Comparison of ENCODE assay signal across 2 cellular contexts in the genomic region with DNA sequence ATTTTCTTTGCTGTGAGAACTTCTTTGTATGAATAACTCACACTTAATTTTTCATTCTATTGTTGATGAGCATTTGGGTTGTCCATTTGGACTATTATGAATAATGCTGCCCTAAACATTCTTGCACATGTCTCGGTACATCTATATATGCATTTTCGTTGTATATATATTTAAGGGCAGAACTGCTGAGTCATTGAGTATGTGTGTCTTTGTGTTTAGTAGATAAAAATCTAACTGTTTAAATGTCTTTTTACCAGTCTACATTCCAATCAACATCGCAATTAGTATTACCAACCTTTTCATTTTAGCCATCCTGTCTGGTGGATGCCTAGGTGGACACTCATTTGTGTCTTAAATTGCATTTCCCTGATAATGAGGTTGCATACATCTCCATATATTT.
A peak's percentile ranks its signal among the peaks of the same experiment; 100 is the strongest.
TF ChIP-seq lines count a peak whose summit lies in the region.

No MANE protein-coding gene starts in this region.

TF ChIP-seq in HepG2, 621 proteins besides CTCF, POLR2A, EP300 and RAD21 (continued from another document):
- TF ChIP-seq, protein P1, sequence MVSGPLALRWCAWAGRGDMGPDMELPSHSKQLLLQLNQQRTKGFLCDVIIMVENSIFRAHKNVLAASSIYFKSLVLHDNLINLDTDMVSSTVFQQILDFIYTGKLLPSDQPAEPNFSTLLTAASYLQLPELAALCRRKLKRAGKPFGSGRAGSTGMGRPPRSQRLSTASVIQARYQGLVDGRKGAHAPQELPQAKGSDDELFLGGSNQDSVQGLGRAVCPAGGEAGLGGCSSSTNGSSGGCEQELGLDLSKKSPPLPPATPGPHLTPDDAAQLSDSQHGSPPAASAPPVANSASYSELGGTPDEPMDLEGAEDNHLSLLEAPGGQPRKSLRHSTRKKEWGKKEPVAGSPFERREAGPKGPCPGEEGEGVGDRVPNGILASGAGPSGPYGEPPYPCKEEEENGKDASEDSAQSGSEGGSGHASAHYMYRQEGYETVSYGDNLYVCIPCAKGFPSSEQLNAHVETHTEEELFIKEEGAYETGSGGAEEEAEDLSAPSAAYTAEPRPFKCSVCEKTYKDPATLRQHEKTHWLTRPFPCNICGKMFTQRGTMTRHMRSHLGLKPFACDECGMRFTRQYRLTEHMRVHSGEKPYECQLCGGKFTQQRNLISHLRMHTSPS (CRISPR knock-in tag; IDR thresholded peaks at IDR 0.05; ENCODE audit: low read depth) = no peak
- TF ChIP-seq NONO (IDR thresholded peaks at IDR 0.05) = no peak
- no peak for TF ChIP-seq NONO (CRISPR knock-in tag; conservative IDR thresholded peaks at IDR 0.05)
- TF ChIP-seq, protein P2, sequence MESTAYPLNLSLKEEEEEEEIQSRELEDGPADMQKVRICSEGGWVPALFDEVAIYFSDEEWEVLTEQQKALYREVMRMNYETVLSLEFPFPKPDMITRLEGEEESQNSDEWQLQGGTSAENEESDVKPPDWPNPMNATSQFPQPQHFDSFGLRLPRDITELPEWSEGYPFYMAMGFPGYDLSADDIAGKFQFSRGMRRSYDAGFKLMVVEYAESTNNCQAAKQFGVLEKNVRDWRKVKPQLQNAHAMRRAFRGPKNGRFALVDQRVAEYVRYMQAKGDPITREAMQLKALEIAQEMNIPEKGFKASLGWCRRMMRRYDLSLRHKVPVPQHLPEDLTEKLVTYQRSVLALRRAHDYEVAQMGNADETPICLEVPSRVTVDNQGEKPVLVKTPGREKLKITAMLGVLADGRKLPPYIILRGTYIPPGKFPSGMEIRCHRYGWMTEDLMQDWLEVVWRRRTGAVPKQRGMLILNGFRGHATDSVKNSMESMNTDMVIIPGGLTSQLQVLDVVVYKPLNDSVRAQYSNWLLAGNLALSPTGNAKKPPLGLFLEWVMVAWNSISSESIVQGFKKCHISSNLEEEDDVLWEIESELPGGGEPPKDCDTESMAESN (CRISPR knock-in tag; conservative IDR thresholded peaks at IDR 0.05) = no peak
- no peak for TF ChIP-seq MATR3 (CRISPR knock-in tag; IDR thresholded peaks at IDR 0.05)
- no peak for TF ChIP-seq ZNF773 (CRISPR knock-in tag; IDR thresholded peaks at IDR 0.05; ENCODE audit: borderline replicate concordance)
- TF ChIP-seq ZSCAN22 (CRISPR knock-in tag; IDR thresholded peaks at IDR 0.05) = no peak
- TF ChIP-seq, protein P3, sequence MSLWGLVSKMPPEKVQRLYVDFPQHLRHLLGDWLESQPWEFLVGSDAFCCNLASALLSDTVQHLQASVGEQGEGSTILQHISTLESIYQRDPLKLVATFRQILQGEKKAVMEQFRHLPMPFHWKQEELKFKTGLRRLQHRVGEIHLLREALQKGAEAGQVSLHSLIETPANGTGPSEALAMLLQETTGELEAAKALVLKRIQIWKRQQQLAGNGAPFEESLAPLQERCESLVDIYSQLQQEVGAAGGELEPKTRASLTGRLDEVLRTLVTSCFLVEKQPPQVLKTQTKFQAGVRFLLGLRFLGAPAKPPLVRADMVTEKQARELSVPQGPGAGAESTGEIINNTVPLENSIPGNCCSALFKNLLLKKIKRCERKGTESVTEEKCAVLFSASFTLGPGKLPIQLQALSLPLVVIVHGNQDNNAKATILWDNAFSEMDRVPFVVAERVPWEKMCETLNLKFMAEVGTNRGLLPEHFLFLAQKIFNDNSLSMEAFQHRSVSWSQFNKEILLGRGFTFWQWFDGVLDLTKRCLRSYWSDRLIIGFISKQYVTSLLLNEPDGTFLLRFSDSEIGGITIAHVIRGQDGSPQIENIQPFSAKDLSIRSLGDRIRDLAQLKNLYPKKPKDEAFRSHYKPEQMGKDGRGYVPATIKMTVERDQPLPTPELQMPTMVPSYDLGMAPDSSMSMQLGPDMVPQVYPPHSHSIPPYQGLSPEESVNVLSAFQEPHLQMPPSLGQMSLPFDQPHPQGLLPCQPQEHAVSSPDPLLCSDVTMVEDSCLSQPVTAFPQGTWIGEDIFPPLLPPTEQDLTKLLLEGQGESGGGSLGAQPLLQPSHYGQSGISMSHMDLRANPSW (CRISPR knock-in tag; IDR thresholded peaks at IDR 0.05; ENCODE audit: borderline replicate concordance) = no peak
- TF ChIP-seq TAF1 (CRISPR knock-in tag; IDR thresholded peaks at IDR 0.05) = no peak
- TF ChIP-seq MAFF (IDR thresholded peaks at IDR 0.05; ENCODE audit: low read depth, low read length) = peak; percentile 76

TF ChIP-seq in K562, 482 proteins besides CTCF, POLR2A, EP300 and RAD21 (continued from another document and continues in another):
- TF ChIP-seq ZNF764 (CRISPR knock-in tag; IDR thresholded peaks at IDR 0.05; ENCODE audit: low read depth) (no peak), ZNF707 (CRISPR knock-in tag; conservative IDR thresholded peaks at IDR 0.05) (no peak), CREB1 (IDR thresholded peaks at IDR 0.05) (no peak), CREB1 (CRISPR knock-in tag; IDR thresholded peaks at IDR 0.05) (no peak), FOXJ2 (tag; IDR thresholded peaks at IDR 0.05) (no peak), BDP1 (IDR thresholded peaks at IDR 0.05; ENCODE audit: insufficient read depth, insufficient read length) (no peak), ZNF232 (CRISPR knock-in tag; IDR thresholded peaks at IDR 0.05) (no peak), TGIF2 (CRISPR knock-in tag; IDR thresholded peaks at IDR 0.05) (no peak), ZFX (CRISPR knock-in tag; IDR thresholded peaks at IDR 0.05) (no peak), MAFG (tag; conservative IDR thresholded peaks at IDR 0.05) (peak; percentile 90), KLF6 (CRISPR knock-in tag; IDR thresholded peaks at IDR 0.05; ENCODE audit: borderline replicate concordance) (no peak), ATF7 (IDR thresholded peaks at IDR 0.05) (no peak), TFAM (CRISPR knock-in tag; conservative IDR thresholded peaks at IDR 0.05) (no peak), EGR1 (conservative IDR thresholded peaks at IDR 0.05) (no peak), ZNF583 (CRISPR knock-in tag; IDR thresholded peaks at IDR 0.05) (no peak), NFE2L1 (tag; IDR thresholded peaks at IDR 0.05; ENCODE audit: borderline replicate concordance, low read depth) (peak; percentile 72; the same call in 1 of the 2 replicates), ZNF445 (CRISPR knock-in tag; IDR thresholded peaks at IDR 0.05; ENCODE audit: low read depth) (no peak), ZNF316 (IDR thresholded peaks at IDR 0.05) (peak; percentile 80), ZNF584 (CRISPR knock-in tag; IDR thresholded peaks at IDR 0.05; ENCODE audit: low read depth) (no peak), C11orf30 (IDR thresholded peaks at IDR 0.05; ENCODE audit: low read depth) (peak; percentile 63), ZNF41 (CRISPR knock-in tag; conservative IDR thresholded peaks at IDR 0.05) (no peak), LARP7 (IDR thresholded peaks at IDR 0.05) (no peak), YY1 (IDR thresholded peaks at IDR 0.05; ENCODE audit: borderline replicate concordance in 1 of 3, control insufficient read depth in 1 of 3, extremely low read depth in 1 of 3, insufficient read depth in 3 of 3, insufficient read length in 1 of 3, insufficient replicate concordance in 2 of 3, low read depth in 1 of 3, low read length in 2 of 3) (no peak), MAFK (IDR thresholded peaks at IDR 0.05; ENCODE audit: low read length) (peak; percentile 67; the same call in 1 of the 2 replicates), KLF13 (tag; IDR thresholded peaks at IDR 0.05; ENCODE audit: borderline replicate concordance, low read depth) (no peak), ZNF77 (CRISPR knock-in tag; IDR thresholded peaks at IDR 0.05) (no peak), MTA1 (IDR thresholded peaks at IDR 0.05; ENCODE audit: borderline replicate concordance) (no peak), YBX1 (IDR thresholded peaks at IDR 0.05) (no peak), PML (IDR thresholded peaks at IDR 0.05; ENCODE audit: low read length) (no peak), KDM2B (CRISPR knock-in tag; IDR thresholded peaks at IDR 0.05) (no peak), NFE2 (IDR thresholded peaks at IDR 0.05; ENCODE audit: low read depth) (peak; percentile 58), ETV5 (CRISPR knock-in tag; IDR thresholded peaks at IDR 0.05; ENCODE audit: low read depth) (no peak)
- TF ChIP-seq, protein P4, sequence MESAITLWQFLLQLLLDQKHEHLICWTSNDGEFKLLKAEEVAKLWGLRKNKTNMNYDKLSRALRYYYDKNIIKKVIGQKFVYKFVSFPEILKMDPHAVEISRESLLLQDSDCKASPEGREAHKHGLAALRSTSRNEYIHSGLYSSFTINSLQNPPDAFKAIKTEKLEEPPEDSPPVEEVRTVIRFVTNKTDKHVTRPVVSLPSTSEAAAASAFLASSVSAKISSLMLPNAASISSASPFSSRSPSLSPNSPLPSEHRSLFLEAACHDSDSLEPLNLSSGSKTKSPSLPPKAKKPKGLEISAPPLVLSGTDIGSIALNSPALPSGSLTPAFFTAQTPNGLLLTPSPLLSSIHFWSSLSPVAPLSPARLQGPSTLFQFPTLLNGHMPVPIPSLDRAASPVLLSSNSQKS (CRISPR knock-in tag; IDR thresholded peaks at IDR 0.05) = no peak
- TF ChIP-seq, protein P5, sequence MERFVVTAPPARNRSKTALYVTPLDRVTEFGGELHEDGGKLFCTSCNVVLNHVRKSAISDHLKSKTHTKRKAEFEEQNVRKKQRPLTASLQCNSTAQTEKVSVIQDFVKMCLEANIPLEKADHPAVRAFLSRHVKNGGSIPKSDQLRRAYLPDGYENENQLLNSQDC (CRISPR knock-in tag; IDR thresholded peaks at IDR 0.05) = no peak
- TF ChIP-seq, protein P6, sequence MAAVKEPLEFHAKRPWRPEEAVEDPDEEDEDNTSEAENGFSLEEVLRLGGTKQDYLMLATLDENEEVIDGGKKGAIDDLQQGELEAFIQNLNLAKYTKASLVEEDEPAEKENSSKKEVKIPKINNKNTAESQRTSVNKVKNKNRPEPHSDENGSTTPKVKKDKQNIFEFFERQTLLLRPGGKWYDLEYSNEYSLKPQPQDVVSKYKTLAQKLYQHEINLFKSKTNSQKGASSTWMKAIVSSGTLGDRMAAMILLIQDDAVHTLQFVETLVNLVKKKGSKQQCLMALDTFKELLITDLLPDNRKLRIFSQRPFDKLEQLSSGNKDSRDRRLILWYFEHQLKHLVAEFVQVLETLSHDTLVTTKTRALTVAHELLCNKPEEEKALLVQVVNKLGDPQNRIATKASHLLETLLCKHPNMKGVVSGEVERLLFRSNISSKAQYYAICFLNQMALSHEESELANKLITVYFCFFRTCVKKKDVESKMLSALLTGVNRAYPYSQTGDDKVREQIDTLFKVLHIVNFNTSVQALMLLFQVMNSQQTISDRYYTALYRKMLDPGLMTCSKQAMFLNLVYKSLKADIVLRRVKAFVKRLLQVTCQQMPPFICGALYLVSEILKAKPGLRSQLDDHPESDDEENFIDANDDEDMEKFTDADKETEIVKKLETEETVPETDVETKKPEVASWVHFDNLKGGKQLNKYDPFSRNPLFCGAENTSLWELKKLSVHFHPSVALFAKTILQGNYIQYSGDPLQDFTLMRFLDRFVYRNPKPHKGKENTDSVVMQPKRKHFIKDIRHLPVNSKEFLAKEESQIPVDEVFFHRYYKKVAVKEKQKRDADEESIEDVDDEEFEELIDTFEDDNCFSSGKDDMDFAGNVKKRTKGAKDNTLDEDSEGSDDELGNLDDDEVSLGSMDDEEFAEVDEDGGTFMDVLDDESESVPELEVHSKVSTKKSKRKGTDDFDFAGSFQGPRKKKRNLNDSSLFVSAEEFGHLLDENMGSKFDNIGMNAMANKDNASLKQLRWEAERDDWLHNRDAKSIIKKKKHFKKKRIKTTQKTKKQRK (IDR thresholded peaks at IDR 0.05; ENCODE audit: borderline replicate concordance, low read depth, low read length) = no peak
- TF ChIP-seq, protein P7, sequence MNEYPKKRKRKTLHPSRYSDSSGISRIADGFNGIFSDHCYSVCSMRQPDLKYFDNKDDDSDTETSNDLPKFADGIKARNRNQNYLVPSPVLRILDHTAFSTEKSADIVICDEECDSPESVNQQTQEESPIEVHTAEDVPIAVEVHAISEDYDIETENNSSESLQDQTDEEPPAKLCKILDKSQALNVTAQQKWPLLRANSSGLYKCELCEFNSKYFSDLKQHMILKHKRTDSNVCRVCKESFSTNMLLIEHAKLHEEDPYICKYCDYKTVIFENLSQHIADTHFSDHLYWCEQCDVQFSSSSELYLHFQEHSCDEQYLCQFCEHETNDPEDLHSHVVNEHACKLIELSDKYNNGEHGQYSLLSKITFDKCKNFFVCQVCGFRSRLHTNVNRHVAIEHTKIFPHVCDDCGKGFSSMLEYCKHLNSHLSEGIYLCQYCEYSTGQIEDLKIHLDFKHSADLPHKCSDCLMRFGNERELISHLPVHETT (CRISPR knock-in tag; conservative IDR thresholded peaks at IDR 0.05 in 1 of 2, IDR thresholded peaks at IDR 0.05 in 1 of 2) = no peak
- TF ChIP-seq, protein P8, sequence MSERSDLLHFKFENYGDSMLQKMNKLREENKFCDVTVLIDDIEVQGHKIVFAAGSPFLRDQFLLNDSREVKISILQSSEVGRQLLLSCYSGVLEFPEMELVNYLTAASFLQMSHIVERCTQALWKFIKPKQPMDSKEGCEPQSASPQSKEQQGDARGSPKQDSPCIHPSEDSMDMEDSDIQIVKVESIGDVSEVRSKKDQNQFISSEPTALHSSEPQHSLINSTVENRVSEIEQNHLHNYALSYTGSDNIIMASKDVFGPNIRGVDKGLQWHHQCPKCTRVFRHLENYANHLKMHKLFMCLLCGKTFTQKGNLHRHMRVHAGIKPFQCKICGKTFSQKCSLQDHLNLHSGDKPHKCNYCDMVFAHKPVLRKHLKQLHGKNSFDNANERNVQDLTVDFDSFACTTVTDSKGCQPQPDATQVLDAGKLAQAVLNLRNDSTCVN (CRISPR knock-in tag; IDR thresholded peaks at IDR 0.05) = no peak
- TF ChIP-seq, protein P9, sequence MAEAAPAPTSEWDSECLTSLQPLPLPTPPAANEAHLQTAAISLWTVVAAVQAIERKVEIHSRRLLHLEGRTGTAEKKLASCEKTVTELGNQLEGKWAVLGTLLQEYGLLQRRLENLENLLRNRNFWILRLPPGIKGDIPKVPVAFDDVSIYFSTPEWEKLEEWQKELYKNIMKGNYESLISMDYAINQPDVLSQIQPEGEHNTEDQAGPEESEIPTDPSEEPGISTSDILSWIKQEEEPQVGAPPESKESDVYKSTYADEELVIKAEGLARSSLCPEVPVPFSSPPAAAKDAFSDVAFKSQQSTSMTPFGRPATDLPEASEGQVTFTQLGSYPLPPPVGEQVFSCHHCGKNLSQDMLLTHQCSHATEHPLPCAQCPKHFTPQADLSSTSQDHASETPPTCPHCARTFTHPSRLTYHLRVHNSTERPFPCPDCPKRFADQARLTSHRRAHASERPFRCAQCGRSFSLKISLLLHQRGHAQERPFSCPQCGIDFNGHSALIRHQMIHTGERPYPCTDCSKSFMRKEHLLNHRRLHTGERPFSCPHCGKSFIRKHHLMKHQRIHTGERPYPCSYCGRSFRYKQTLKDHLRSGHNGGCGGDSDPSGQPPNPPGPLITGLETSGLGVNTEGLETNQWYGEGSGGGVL (CRISPR knock-in tag; IDR thresholded peaks at IDR 0.05) = no peak
- TF ChIP-seq, protein P10, sequence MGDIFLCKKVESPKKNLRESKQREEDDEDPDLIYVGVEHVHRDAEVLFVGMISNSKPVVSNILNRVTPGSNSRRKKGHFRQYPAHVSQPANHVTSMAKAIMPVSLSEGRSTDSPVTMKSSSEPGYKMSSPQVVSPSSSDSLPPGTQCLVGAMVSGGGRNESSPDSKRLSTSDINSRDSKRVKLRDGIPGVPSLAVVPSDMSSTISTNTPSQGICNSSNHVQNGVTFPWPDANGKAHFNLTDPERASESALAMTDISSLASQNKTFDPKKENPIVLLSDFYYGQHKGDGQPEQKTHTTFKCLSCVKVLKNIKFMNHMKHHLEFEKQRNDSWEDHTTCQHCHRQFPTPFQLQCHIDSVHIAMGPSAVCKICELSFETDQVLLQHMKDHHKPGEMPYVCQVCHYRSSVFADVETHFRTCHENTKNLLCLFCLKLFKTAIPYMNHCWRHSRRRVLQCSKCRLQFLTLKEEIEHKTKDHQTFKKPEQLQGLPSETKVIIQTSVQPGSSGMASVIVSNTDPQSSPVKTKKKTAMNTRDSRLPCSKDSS (IDR thresholded peaks at IDR 0.05; ENCODE audit: low read depth, partially characterized antibody) = no peak
